1 cellular context compared by ENCODE assay signal in genomic region chr11:119484741-119485605, GRCh38.
TF ChIP-seq lines count a peak whose summit lies in the region.

No MANE protein-coding gene starts in this region.

TF ChIP-seq in endothelial cell of umbilical vein, 7 proteins besides CTCF, POLR2A, EP300 and RAD21 (continued from another document):
- TF ChIP-seq MAX (IDR thresholded peaks at IDR 0.05; ENCODE audit: insufficient read depth, insufficient read length) (no peak), MYC (IDR thresholded peaks at IDR 0.05; ENCODE audit: low read depth, low read length) (no peak), GATA2 (IDR thresholded peaks at IDR 0.05; ENCODE audit: insufficient read depth, insufficient read length, low read depth, low read length) (no peak), EZH2 (IDR thresholded peaks at IDR 0.05; ENCODE audit: borderline replicate concordance, low read depth, low read length, severe bottlenecking) (no peak), FOS (IDR thresholded peaks at IDR 0.05; ENCODE audit: borderline replicate concordance, insufficient read depth, low read length) (no peak)
